ENCODE assay signal across 8 cellular contexts in the genomic region with DNA sequence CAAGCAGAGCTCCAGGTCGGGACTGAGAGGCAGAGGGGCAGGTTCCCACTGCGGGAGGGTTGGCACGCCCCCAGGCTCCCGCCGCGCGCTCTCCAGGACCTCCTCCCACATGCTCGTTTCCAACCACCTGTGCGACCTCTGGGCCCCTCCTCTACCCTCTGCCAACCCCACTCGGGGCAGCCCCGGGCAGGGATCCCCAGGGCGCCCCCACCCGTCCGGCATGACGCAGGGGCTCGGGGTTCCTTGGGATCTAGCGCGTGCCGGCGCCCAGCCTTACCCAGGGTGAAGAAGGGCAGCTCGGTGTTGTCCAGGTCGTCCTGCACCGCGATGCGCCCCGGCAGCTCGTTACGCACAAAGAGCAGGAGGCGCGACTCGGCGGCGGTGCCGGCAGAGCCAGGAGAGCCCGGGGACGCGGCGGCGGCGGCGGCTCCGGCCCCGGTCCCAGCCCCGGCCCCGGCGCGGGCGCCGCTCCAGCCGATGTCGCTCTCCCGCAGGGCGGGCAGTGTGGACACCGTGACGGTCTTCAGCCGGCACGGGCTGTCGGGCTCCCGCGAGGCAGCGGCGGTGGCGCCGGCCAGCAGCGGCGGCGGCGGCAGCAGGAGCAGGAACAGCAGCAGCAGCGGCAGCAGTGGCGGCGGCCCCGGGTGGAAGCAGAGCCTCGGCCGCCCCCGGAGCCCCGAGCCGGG. TPM values are rescaled to one million over a fixed set of nuclear protein-coding genes. Genes with fewer than 3 reads are reported as not detected.
A peak's percentile ranks its signal among the peaks of the same experiment; 100 is the strongest.
DNase-seq lines count a peak whose midpoint lies in the region; FAIRE-seq and TF ChIP-seq lines count a peak whose summit lies in the region.

No MANE protein-coding gene starts in this region.

- FAIRE-seq in H1 (lab: Jason Lieb, UNC), result no peak
- no peak for FAIRE-seq in RCC 7860 (lab: Jason Lieb, UNC)

- no peak overlapping the region for H2AK5ac ChIP-seq in H1 (ENCODE audit: low read depth, low read length)

- peak overlapping the region; percentile 91 to 99 (median 96) for H3K4me2 ChIP-seq in BLaER1 treated with 17β-estradiol and CSF1 and Interleukin-3, amounts not matched to agents 10 nM and 100 nM
- peak overlapping the region; percentile 99 to 100 for H3K4me2 ChIP-seq in H1 (ENCODE audit: insufficient read depth in 1 of 2, low read depth in 2 of 2, low read length in 2 of 2)

- no peak for TF ChIP-seq RAD21 in H1 (IDR thresholded peaks at IDR 0.05 in 1 of 2, conservative IDR thresholded peaks at IDR 0.05 in 1 of 2; ENCODE audit: low read depth in 2 of 2, low read length in 2 of 2)

- no peak for TF ChIP-seq EP300 in H1 (IDR thresholded peaks at IDR 0.05; ENCODE audit: borderline replicate concordance in 1 of 2, low read depth in 2 of 2, low read length in 2 of 2)

- 1% methylated on average over 43 of the region's 77 CpGs; no CpG with 5 or more reads in 1 of the 2 experiments for WGBS in H1 (ENCODE audit: extremely low coverage in 1 of 2, insufficient coverage in 1 of 2, insufficient read length in 1 of 2, insufficient replicate concordance in 2 of 2, low coverage in 1 of 2, low lambda C conversion rate in 2 of 2, missing lambda C conversion rate in 1 of 2), 2 experiments
- 0 to 1% methylated on average over 37 to 54 of the region's 77 CpGs for WGBS in mesodermal cell (ENCODE audit: insufficient coverage in 2 of 2), 2 experiments

- H3K9ac ChIP-seq in BLaER1 treated with 17β-estradiol and CSF1 and Interleukin-3, amounts not matched to agents 10 nM and 100 nM, result peak overlapping the region; percentile 49 to 86 (median 73)
- H3K9ac ChIP-seq in H1 (replicated peaks in 1 of 4; ENCODE audit: extremely low read depth in 1 of 4, low read depth in 3 of 4, low read length in 3 of 4), result peak overlapping the region in 2 of 4 experiments; percentile 27 to 80; a peak in 2 of 7 replicates

- H4K8ac ChIP-seq in H1 (ENCODE audit: extremely low read depth, insufficient read depth, low read length), result peak overlapping the region; percentile 58

- no peak overlapping the region for H2BK120ac ChIP-seq in H1 (replicated peaks; ENCODE audit: low read depth, low read length)

- DNase-seq in LNCaP clone FGC (ENCODE audit: low read depth) (no peak), H1 (ENCODE audit: low read depth in 1 of 2, low spot score in 2 of 2) (peak in 1 of 2 experiments; percentile 79), RCC 7860 (ENCODE audit: low spot score) (no peak), UCSD-AML1 (lab: John Stamatoyannopoulos, UW; ENCODE audit: unreplicated experiment) (no peak), GF-D8 (lab: John Stamatoyannopoulos, UW) (no peak)
- DNase-seq in activated CD8-positive, alpha-beta memory T cell treated with anti-CD3 and anti-CD28 coated beads, Interleukin-2, amount 50 U/mL, for 4 hours, result no peak

- H2BK20ac ChIP-seq in H1 (ENCODE audit: low read length), result no peak overlapping the region

- H3K36me3 ChIP-seq in BLaER1 treated with 17β-estradiol and CSF1 and Interleukin-3, amounts not matched to agents 10 nM and 100 nM, result no peaks in the 10 kb centered on the region
- H3K36me3 ChIP-seq in H1 (ENCODE audit: control insufficient read depth in 2 of 4, insufficient read depth in 4 of 4, low read length in 3 of 4) (no peaks in the 10 kb centered on the region), mesodermal cell (ENCODE audit: control insufficient read depth, insufficient read depth, low read length) (no peaks in the 10 kb centered on the region)

- peaks cover 18 to 30% (median 24%) of the 10 kb centered on the region in 10 experiments for H3K4me1 ChIP-seq in BLaER1 treated with 17β-estradiol and CSF1 and Interleukin-3, amounts not matched to agents 10 nM and 100 nM
- H3K4me1 ChIP-seq in H1 (replicated peaks in 1 of 4; ENCODE audit: control insufficient read depth in 3 of 4, insufficient read depth in 4 of 4, low read length in 3 of 4) (peaks cover 3 to 17% (median 15%) of the 10 kb centered on the region in 4 experiments), mesodermal cell (ENCODE audit: control insufficient read depth, insufficient read depth, low read length, poor library complexity, severe bottlenecking) (peaks cover 8% of the 10 kb centered on the region)

- H2BK12ac ChIP-seq in H1 (ENCODE audit: low read depth, low read length), result no peak overlapping the region

- H3K23me2 ChIP-seq in H1 (ENCODE audit: low read depth, low read length), result peaks cover 17% of the 10 kb centered on the region

- H3K27me3 ChIP-seq in BLaER1 treated with 17β-estradiol and CSF1 and Interleukin-3, amounts not matched to agents 10 nM and 100 nM, result peaks cover 49 to 76% (median 56%) of the 10 kb centered on the region in 11 experiments
- H3K27me3 ChIP-seq in H1 (replicated peaks in 1 of 4; ENCODE audit: control insufficient read depth in 3 of 4, extremely low read depth in 1 of 4, insufficient read depth in 3 of 4, low read length in 3 of 4), result peaks cover 22 to 57% (median 52%) of the 10 kb centered on the region in 4 experiments

- H4K20me1 ChIP-seq in BLaER1 treated with 17β-estradiol and CSF1 and Interleukin-3, amounts not matched to agents 10 nM and 100 nM, result peaks cover 0 to 41% (median 13%) of the 10 kb centered on the region in 11 experiments; a peak in 15 of 22 replicates
- H4K20me1 ChIP-seq in H1 (replicated peaks in 1 of 2; ENCODE audit: control insufficient read depth in 1 of 2, insufficient read depth in 2 of 2, low read length in 2 of 2), result peaks cover 5 to 7% of the 10 kb centered on the region in 2 experiments

- no peak for TF ChIP-seq POLR2A in H1 (IDR thresholded peaks at IDR 0.05; ENCODE audit: control extremely low read depth in 1 of 2, low read depth in 2 of 2, low read length in 2 of 2)

- peak overlapping the region; percentile 27 for H4K91ac ChIP-seq in H1 (replicated peaks; ENCODE audit: insufficient read length, low read length)

- no peaks in the 10 kb centered on the region for H3K9me3 ChIP-seq in BLaER1 treated with 17β-estradiol and CSF1 and Interleukin-3, amounts not matched to agents 10 nM and 100 nM (replicated peaks in 1 of 11)
- no peaks in the 10 kb centered on the region for H3K9me3 ChIP-seq in H1 (ENCODE audit: insufficient read depth in 2 of 2, low read depth in 1 of 2, low read length in 1 of 2)
- H3K9me3 ChIP-seq in mesodermal cell (ENCODE audit: control insufficient read depth, low read length), result no peaks in the 10 kb centered on the region

- H3K79me2 ChIP-seq in H1 (ENCODE audit: control insufficient read depth in 1 of 2, insufficient read depth in 2 of 2, low read length in 2 of 2), result no peaks in the 10 kb centered on the region

- CTCF ChIA-PET in H1 (lab: Charles Lee; ENCODE audit: partially characterized antibody), result interaction anchor here (0.6 to 16.0 kb wide), 15 partner anchors 8 to 487 kb away, joined by 3 to 165 read pairs (median 4); no protein-coding TSS in a partner anchor

- POLR2A ChIA-PET in H1 (lab: Charles Lee; ENCODE audit: partially characterized antibody), result interaction anchor here (1.4 kb wide), 1 partner anchor 10 kb away, joined by 3 read pairs; no protein-coding TSS in a partner anchor

- H2AFZ ChIP-seq in H1 (ENCODE audit: low read length), result 0 out of 2 replicates have a peak overlapping the region, but pooled peaks have one; percentile 2

- H3K18ac ChIP-seq in H1 (ENCODE audit: extremely low read depth, low read length), result no peak overlapping the region

- H3K14ac ChIP-seq in H1 (ENCODE audit: insufficient read length), result no peak overlapping the region

- peak overlapping the region; percentile 71 to 82 (median 74) for H3K4me3 ChIP-seq in BLaER1 treated with 17β-estradiol and CSF1 and Interleukin-3, amounts not matched to agents 10 nM and 100 nM
- H3K4me3 ChIP-seq in LNCaP clone FGC (ENCODE audit: low read depth, low read length), result peak overlapping the region; percentile 29; the same call in 1 of the 2 replicates
- peak overlapping the region; percentile 55 to 75 (median 66) for H3K4me3 ChIP-seq in H1 (ENCODE audit: extremely low read depth in 1 of 4, insufficient read depth in 2 of 4, low read depth in 3 of 4, low read length in 4 of 4)
- peak overlapping the region; percentile 51 for H3K4me3 ChIP-seq in mesodermal cell (ENCODE audit: extremely low read depth, insufficient read depth, low read length, poor library complexity, severe bottlenecking)

- no peaks in the 10 kb centered on the region for H3K79me1 ChIP-seq in H1 (ENCODE audit: low read depth, low read length)

- H3K56ac ChIP-seq in H1 (replicated peaks; ENCODE audit: insufficient read length, low read depth, low read length), result no peak overlapping the region

- H3K23ac ChIP-seq in H1 (ENCODE audit: insufficient read length), result no peak overlapping the region

- peak overlapping the region in 3 of 11 experiments; percentile 37 to 50 (median 47); a peak in 5 of 22 replicates for H3K27ac ChIP-seq in BLaER1 treated with 17β-estradiol and CSF1 and Interleukin-3, amounts not matched to agents 10 nM and 100 nM
- H3K27ac ChIP-seq in H1 (ENCODE audit: low read depth, low read length) (no peak overlapping the region), mesodermal cell (ENCODE audit: low read depth, low read length, severe bottlenecking) (no peak overlapping the region)

- H2BK5ac ChIP-seq in H1 (ENCODE audit: low read depth, low read length), result no peak overlapping the region

- no peak overlapping the region for H4K5ac ChIP-seq in H1 (ENCODE audit: insufficient read length, low read depth, low read length)

- no peak overlapping the region for H2BK15ac ChIP-seq in H1 (ENCODE audit: low read length)

- TF ChIP-seq CTCF in LNCaP clone FGC (IDR thresholded peaks at IDR 0.05; ENCODE audit: control insufficient read depth, extremely low read depth, insufficient read depth), result 0 out of 2 replicates have a peak, but pooled peaks have one; percentile 3
- TF ChIP-seq CTCF in H1 (IDR thresholded peaks at IDR 0.05; ENCODE audit: control extremely low read depth in 1 of 3, insufficient read depth in 1 of 3, low read depth in 1 of 3, low read length in 3 of 3), result peak in 1 of 3 experiments; percentile 2; a peak in 1 of 4 replicates

- no peak overlapping the region for H3K4ac ChIP-seq in H1 (replicated peaks; ENCODE audit: insufficient read length, low read depth, low read length)

TF ChIP-seq in H1, 55 proteins besides CTCF, POLR2A, EP300 and RAD21 (continues in another document):
- 0 out of 2 replicates have a peak, but pooled peaks have one; percentile 17 for TF ChIP-seq MAX (IDR thresholded peaks at IDR 0.05)

RNA-seq across cellular contexts. Expression of gene ASTN2, which starts 0.5 kb away (rescaled TPM):
- total RNA-seq in H1 (2021; fragmentation: NEBNext Ultra II Directional; extraction: Animal tissue kit (Norgen Biotek cat#: 25700)), result 13.7 and 14.8 TPM in 2 replicates
- 8.2 and 10.1 TPM in 2 replicates for polyA plus RNA-seq in H1 (2011; rRNA removed)
- polyA plus RNA-seq in H1 (2011; cell fraction: cytosol; rRNA removed), result 12.2 TPM
- polyA plus RNA-seq in H1 (2011; cell fraction: nucleus; rRNA removed), result 21.5 TPM
- polyA plus RNA-seq in H1 (2012, experiment 1 of 2), result 10.8 to 14.8 TPM (median 13.1 TPM) in 4 replicates
- polyA plus RNA-seq in H1 (2012, experiment 2 of 2), result 9.5 TPM
- 8.0 TPM for polyA plus RNA-seq in H1 (2013, experiment 1 of 2)
- polyA plus RNA-seq in H1 (2013, experiment 2 of 2), result 7.5 TPM
- polyA minus RNA-seq in H1 (2011; rRNA and poly(A)+ RNA removed), result 44.7 and 48.6 TPM in 2 replicates
- polyA minus RNA-seq in H1 (2011; cell fraction: cytosol; rRNA and poly(A)+ RNA removed), result 16.3 TPM
- polyA minus RNA-seq in H1 (2011; cell fraction: nucleus; rRNA and poly(A)+ RNA removed), result 82.7 TPM
- polyA plus RNA-seq in mesodermal cell (2013, experiment 1 of 2), result 19.8 TPM
- 15.5 TPM for polyA plus RNA-seq in mesodermal cell (2013, experiment 2 of 2)
